1 cellular context compared by ENCODE assay signal in genomic region chr20:4108495-4109306, GRCh38.
TF ChIP-seq lines count a peak whose summit lies in the region.

No MANE protein-coding gene starts in this region.

TF ChIP-seq in HEK293, 187 proteins besides CTCF, POLR2A, EP300 and RAD21 (continued from another document):
- peak; percentile 28; the same call in 1 of the 2 replicates for TF ChIP-seq KLF17 (tag by site-specific recombination; IDR thresholded peaks at IDR 0.05)
- TF ChIP-seq ZNF140 (tag by site-specific recombination; IDR thresholded peaks at IDR 0.05) = no peak
- TF ChIP-seq ZNF701 (tag by site-specific recombination; IDR thresholded peaks at IDR 0.05) = peak; percentile 94
- no peak for TF ChIP-seq ELK4 (IDR thresholded peaks at IDR 0.05; ENCODE audit: borderline replicate concordance, low read depth, low read length)
- TF ChIP-seq ZNF280C (tag by site-specific recombination; IDR thresholded peaks at IDR 0.05) = no peak
- no peak for TF ChIP-seq ZNF664 (tag by site-specific recombination; IDR thresholded peaks at IDR 0.05)
- TF ChIP-seq ZNF792 (tag by site-specific recombination; IDR thresholded peaks at IDR 0.05) = no peak
- TF ChIP-seq RBAK (tag by site-specific recombination; IDR thresholded peaks at IDR 0.05) = no peak
- TF ChIP-seq ZNF473 (tag by site-specific recombination; IDR thresholded peaks at IDR 0.05) = no peak
- TF ChIP-seq ZNF544 (tag by site-specific recombination; IDR thresholded peaks at IDR 0.05) = no peak
- TF ChIP-seq ZNF350 (tag by site-specific recombination; IDR thresholded peaks at IDR 0.05) = no peak
- no peak for TF ChIP-seq ZNF488 (tag by site-specific recombination; IDR thresholded peaks at IDR 0.05)
- TF ChIP-seq ZNF112 (tag by site-specific recombination; IDR thresholded peaks at IDR 0.05) = no peak
- TF ChIP-seq ZBTB17 (tag by site-specific recombination; IDR thresholded peaks at IDR 0.05) = peak; percentile 57; the same call in 1 of the 2 replicates
- no peak for TF ChIP-seq ZNF658 (tag by site-specific recombination; IDR thresholded peaks at IDR 0.05)
- TF ChIP-seq ZNF223 (tag by site-specific recombination; IDR thresholded peaks at IDR 0.05) = no peak
